ENCODE assay signal across 1 cellular context in genomic region chr6:162026843-162027242, GRCh38.
A peak's percentile ranks its signal among the peaks of the same experiment; 100 is the strongest.
TF ChIP-seq lines count a peak whose summit lies in the region.

No MANE protein-coding gene starts in this region.

TF ChIP-seq in K562, 482 proteins besides CTCF, POLR2A, EP300 and RAD21 (continued from another document):
- TF ChIP-seq JUN (IDR thresholded peaks at IDR 0.05; ENCODE audit: borderline replicate concordance, low read depth, low read length) (no peak), JUN (CRISPR knock-in tag; IDR thresholded peaks at IDR 0.05; ENCODE audit: borderline replicate concordance) (no peak), TFE3 (CRISPR knock-in tag; IDR thresholded peaks at IDR 0.05) (peak; percentile 82), RAD51 (IDR thresholded peaks at IDR 0.05; ENCODE audit: borderline replicate concordance, low read depth) (peak; percentile 44; the same call in 1 of the 2 replicates)
